17 cellular contexts compared by ENCODE assay signal in genomic region chr12:69688021-69688420, GRCh38. TPM values are rescaled to one million over a fixed set of nuclear protein-coding genes. Genes with fewer than 3 reads are reported as not detected.
DNase-seq lines count a peak whose midpoint lies in the region; ATAC-seq and TF ChIP-seq lines count a peak whose summit lies in the region.
"Had no signal": no experiment of that assay in that cellular context is flagged by ENCODE, and none has a peak within 500 bp of the region (broad histone marks: within the 10 kb centered on the region; RNA-seq: fewer than 3 reads in every experiment).

No MANE protein-coding gene starts in this region.

- no peak overlapping the region for H3K56ac ChIP-seq in mesendoderm (ENCODE audit: low read length)

- H3K4me2 ChIP-seq in mesendoderm (ENCODE audit: low read length): no peak overlapping the region

- H3K36me3 Mint-ChIP-seq in chondrocyte (ENCODE audit: low read depth): no peaks in the 10 kb centered on the region
- H3K36me3 Mint-ChIP-seq: brain, IgD-negative memory B cell had no signal

- no peak overlapping the region for H3K4ac ChIP-seq in mesendoderm (ENCODE audit: low read depth, low read length)

- H3K27ac ChIP-seq in mesendoderm (ENCODE audit: low read depth, low read length): no peak overlapping the region

- peaks cover 49% of the 10 kb centered on the region for H3K4me1 Mint-ChIP-seq in chondrocyte (ENCODE audit: low read depth)
- H3K4me1 Mint-ChIP-seq: IgD-negative memory B cell had no signal

- H3K79me2 ChIP-seq in mesendoderm (ENCODE audit: control insufficient read depth, insufficient read depth, low read length): no peaks in the 10 kb centered on the region

- H3K23ac ChIP-seq in mesendoderm (ENCODE audit: low read length): no peak overlapping the region

- DNase-seq in AG10803 (ENCODE audit: low read depth) (peak; percentile 20), M059J (ENCODE audit: low read depth) (peak; percentile 21), chondrocyte (ENCODE audit: low spot score) (no peak), mesendoderm (peak; percentile 76), activated gamma-delta T cell treated with Interleukin-2 at 50 U/mL for 16 hours (no peak), germinal center (ENCODE audit: low spot score) (no peak), GM13977 (ENCODE audit: low spot score) (no peak)
- DNase-seq: activated CD4-positive, alpha-beta memory T cell treated with anti-CD3 and anti-CD28 coated beads, Interleukin-2, amount 10 ng/mL, durations not matched to agents 7 days and 5 days; activated effector memory CD4-positive, alpha-beta T cell treated with Interleukin-2 at 50 U/mL for 16 hours; effector memory CD4-positive, alpha-beta T cell; left ventricle myocardium inferior; NCI-H526; stimulated activated CD4-positive, alpha-beta T cell treated with anti-CD3 and anti-CD28 coated beads, Interleukin-12 subunit alpha, Interleukin-12 subunit beta, amount 100 ng/mL, for 4 hours; T-helper 9 cell had no signal

- no peaks in the 10 kb centered on the region for H3K79me1 ChIP-seq in mesendoderm (ENCODE audit: low read length)

- no peak overlapping the region for H2BK15ac ChIP-seq in mesendoderm (replicated peaks; ENCODE audit: low read depth)

- no peak overlapping the region for H3K9ac ChIP-seq in mesendoderm (ENCODE audit: low read length)

- H3K9me3 Mint-ChIP-seq in chondrocyte (ENCODE audit: low read depth): no peaks in the 10 kb centered on the region
- H3K9me3 Mint-ChIP-seq: activated CD4-positive, alpha-beta memory T cell treated with anti-CD3 and anti-CD28 coated beads, Interleukin-2, amount 10 ng/mL, durations not matched to agents 7 days and 5 days; IgD-negative memory B cell had no signal

- H3K4me3 ChIP-seq in AG10803 (ENCODE audit: low read length) (no peak overlapping the region), mesendoderm (ENCODE audit: low read length) (no peak overlapping the region)
- H3K4me3 ChIP-seq: left ventricle myocardium inferior had no signal

- H4K5ac ChIP-seq in mesendoderm (ENCODE audit: low read length): no peak overlapping the region

- H4K8ac ChIP-seq in mesendoderm (ENCODE audit: low read depth, low read length): no peak overlapping the region

- H2BK120ac ChIP-seq in mesendoderm (ENCODE audit: low read depth, low read length): no peak overlapping the region

- no peaks in the 10 kb centered on the region for H3K27me3 ChIP-seq in mesendoderm (ENCODE audit: insufficient read depth, low read length, poor library complexity)

- no peak for ATAC-seq in GM21360 (IDR thresholded peaks at IDR 0.05; ENCODE audit: unreplicated experiment)

- H2BK5ac ChIP-seq in mesendoderm (ENCODE audit: low read length): no peak overlapping the region

- H3K27ac Mint-ChIP-seq in chondrocyte (ENCODE audit: unreplicated experiment): peak overlapping the region; percentile 99
- H3K27ac Mint-ChIP-seq: activated CD4-positive, alpha-beta memory T cell treated with anti-CD3 and anti-CD28 coated beads, Interleukin-2, amount 10 ng/mL, durations not matched to agents 7 days and 5 days had no signal

- in situ Hi-C loops in GM13977 (cut with MboI; ENCODE audit: low pct_unique_long_range_greater_than_20kb, low sequenced_read_pairs, unreplicated experiment): no loop called here

- H3K4me3 Mint-ChIP-seq in chondrocyte (ENCODE audit: unreplicated experiment): no peak overlapping the region
- H3K4me3 Mint-ChIP-seq: activated CD4-positive, alpha-beta memory T cell treated with anti-CD3 and anti-CD28 coated beads, Interleukin-2, amount 10 ng/mL, durations not matched to agents 7 days and 5 days; brain; IgD-negative memory B cell had no signal

- TF ChIP-seq CTCF in AG10803 (conservative IDR thresholded peaks at IDR 0.05; ENCODE audit: low read length) (no peak), chondrocyte (IDR thresholded peaks at IDR 0.05) (no peak), GM13977 (IDR thresholded peaks at IDR 0.05; ENCODE audit: extremely low read depth, insufficient read depth, missing control alignments) (no peak)

- H3K27me3 Mint-ChIP-seq in chondrocyte (ENCODE audit: low read depth): no peaks in the 10 kb centered on the region
- H3K27me3 Mint-ChIP-seq: brain had no signal

- H3K4me1 ChIP-seq in mesendoderm (ENCODE audit: control insufficient read depth, low read depth, low read length): no peaks in the 10 kb centered on the region

- no CpG with 5 or more reads among the region's 1 CpG for WGBS in mesendoderm (ENCODE audit: extremely low coverage, insufficient coverage, low lambda C conversion rate)

- H2AK5ac ChIP-seq in mesendoderm (ENCODE audit: low read length): no peak overlapping the region

- no peaks in the 10 kb centered on the region for H3K36me3 ChIP-seq in mesendoderm (ENCODE audit: control insufficient read depth, insufficient read depth, low read length)
- H3K36me3 ChIP-seq: left ventricle myocardium inferior had no signal

- H3K18ac ChIP-seq in mesendoderm (ENCODE audit: low read length): no peak overlapping the region

RNA-seq across cellular contexts. Expression of gene BEST3, which starts 11.1 kb away (rescaled TPM):
- 0.02 TPM in 1 of 2 replicates, not detected in the other for total RNA-seq in M059J (2014; rRNA removed; shearing (Covaris generic))
- total RNA-seq in chondrocyte: 0.15 to 0.20 TPM in 2 of 3 replicates, not detected in the other
- polyA plus RNA-seq in mesendoderm (2013, experiment 1 of 2): 0.70 TPM
- 0.31 TPM for polyA plus RNA-seq in mesendoderm (2013, experiment 2 of 2)
- total RNA-seq: activated CD4-positive, alpha-beta memory T cell treated with anti-CD3 and anti-CD28 coated beads, Interleukin-2, amount 10 ng/mL, durations not matched to agents 7 days and 5 days had no signal
- polyA plus RNA-seq: IgD-negative memory B cell had no signal

RNA-seq across cellular contexts. Expression of gene RAB3IP, which starts 50.6 kb away (rescaled TPM):
- total RNA-seq in M059J (2014; rRNA removed; shearing (Covaris generic)): 8.0 and 11.0 TPM in 2 replicates
- 13.9 to 15.6 TPM (median 13.9 TPM) in 3 replicates for total RNA-seq in chondrocyte
- polyA plus RNA-seq in mesendoderm (2013, experiment 1 of 2): 9.9 TPM
- polyA plus RNA-seq in mesendoderm (2013, experiment 2 of 2): 11.2 TPM

Comparison
In these comparisons a context has a peak if more than half of its experiments do, and no peak if none do; other contexts are left out.
1. DNase-seq: peak in AG10803 (single experiment), M059J (single experiment) and mesendoderm (single experiment); none in chondrocyte (single experiment), activated gamma-delta T cell treated with Interleukin-2 at 50 U/mL for 16 hours (single experiment), germinal center (single experiment) and GM13977 (single experiment).